ENCODE assay signal across 1 cellular context in genomic region chr12:72966684-72967083, GRCh38.
TF ChIP-seq lines count a peak whose summit lies in the region.

No MANE protein-coding gene starts in this region.

TF ChIP-seq in HEK293, 187 proteins besides CTCF, POLR2A, EP300 and RAD21 (continued from another document):
- TF ChIP-seq ZNF776 (tag by site-specific recombination; IDR thresholded peaks at IDR 0.05; ENCODE audit: borderline replicate concordance) (no peak), ZFP37 (tag by site-specific recombination; IDR thresholded peaks at IDR 0.05) (no peak), ZBTB21 (tag by site-specific recombination; IDR thresholded peaks at IDR 0.05) (no peak), ZNF426 (tag by site-specific recombination; IDR thresholded peaks at IDR 0.05) (peak; percentile 56), ZNF623 (tag by site-specific recombination; IDR thresholded peaks at IDR 0.05) (no peak), ZNF624 (tag by site-specific recombination; IDR thresholded peaks at IDR 0.05) (no peak), ZNF133 (tag by site-specific recombination; IDR thresholded peaks at IDR 0.05) (no peak), ZNF747 (tag by site-specific recombination; IDR thresholded peaks at IDR 0.05) (no peak), ZNF555 (tag by site-specific recombination; conservative IDR thresholded peaks at IDR 0.05) (peak; percentile 38; the same call in 1 of the 2 replicates), ZNF155 (tag by site-specific recombination; IDR thresholded peaks at IDR 0.05) (no peak), ZNF433 (tag by site-specific recombination; IDR thresholded peaks at IDR 0.05; ENCODE audit: low read depth) (0 out of 2 replicates have a peak, but pooled peaks have one; percentile 17), MEIS1 (CRISPR knock-in tag; IDR thresholded peaks at IDR 0.05; ENCODE audit: borderline replicate concordance) (no peak), ZNF645 (tag by site-specific recombination; IDR thresholded peaks at IDR 0.05) (no peak), ZNF48 (tag by site-specific recombination; IDR thresholded peaks at IDR 0.05) (no peak), ZNF223 (tag by site-specific recombination; IDR thresholded peaks at IDR 0.05) (no peak), ZFP41 (tag by site-specific recombination; IDR thresholded peaks at IDR 0.05; ENCODE audit: borderline replicate concordance) (no peak), ZBTB8A (tag by site-specific recombination; IDR thresholded peaks at IDR 0.05) (peak; percentile 33; the same call in 1 of the 2 replicates), ZNF394 (tag by site-specific recombination; IDR thresholded peaks at IDR 0.05; ENCODE audit: borderline replicate concordance) (peak; percentile 67), ZNF114 (tag by site-specific recombination; IDR thresholded peaks at IDR 0.05) (no peak), ZNF202 (tag by site-specific recombination; IDR thresholded peaks at IDR 0.05; ENCODE audit: borderline replicate concordance) (0 out of 2 replicates have a peak, but pooled peaks have one; percentile 45), IKZF3 (tag by site-specific recombination; IDR thresholded peaks at IDR 0.05) (no peak), ZNF184 (tag by site-specific recombination; IDR thresholded peaks at IDR 0.05) (no peak), ZNF518A (tag by site-specific recombination; conservative IDR thresholded peaks at IDR 0.05; ENCODE audit: low read depth) (peak; percentile 59; the same call in 1 of the 2 replicates), ZFP69B (tag by site-specific recombination; IDR thresholded peaks at IDR 0.05) (no peak), ZNF19 (tag by site-specific recombination; IDR thresholded peaks at IDR 0.05; ENCODE audit: low read depth) (no peak), BCL11B (tag by site-specific recombination; IDR thresholded peaks at IDR 0.05; ENCODE audit: low read depth) (no peak), ZSCAN30 (tag by site-specific recombination; IDR thresholded peaks at IDR 0.05) (no peak), ZNF140 (tag by site-specific recombination; IDR thresholded peaks at IDR 0.05) (peak; percentile 25; the same call in 1 of the 2 replicates), ZNF791 (tag by site-specific recombination; IDR thresholded peaks at IDR 0.05) (no peak)
- TF ChIP-seq, protein P1, sequence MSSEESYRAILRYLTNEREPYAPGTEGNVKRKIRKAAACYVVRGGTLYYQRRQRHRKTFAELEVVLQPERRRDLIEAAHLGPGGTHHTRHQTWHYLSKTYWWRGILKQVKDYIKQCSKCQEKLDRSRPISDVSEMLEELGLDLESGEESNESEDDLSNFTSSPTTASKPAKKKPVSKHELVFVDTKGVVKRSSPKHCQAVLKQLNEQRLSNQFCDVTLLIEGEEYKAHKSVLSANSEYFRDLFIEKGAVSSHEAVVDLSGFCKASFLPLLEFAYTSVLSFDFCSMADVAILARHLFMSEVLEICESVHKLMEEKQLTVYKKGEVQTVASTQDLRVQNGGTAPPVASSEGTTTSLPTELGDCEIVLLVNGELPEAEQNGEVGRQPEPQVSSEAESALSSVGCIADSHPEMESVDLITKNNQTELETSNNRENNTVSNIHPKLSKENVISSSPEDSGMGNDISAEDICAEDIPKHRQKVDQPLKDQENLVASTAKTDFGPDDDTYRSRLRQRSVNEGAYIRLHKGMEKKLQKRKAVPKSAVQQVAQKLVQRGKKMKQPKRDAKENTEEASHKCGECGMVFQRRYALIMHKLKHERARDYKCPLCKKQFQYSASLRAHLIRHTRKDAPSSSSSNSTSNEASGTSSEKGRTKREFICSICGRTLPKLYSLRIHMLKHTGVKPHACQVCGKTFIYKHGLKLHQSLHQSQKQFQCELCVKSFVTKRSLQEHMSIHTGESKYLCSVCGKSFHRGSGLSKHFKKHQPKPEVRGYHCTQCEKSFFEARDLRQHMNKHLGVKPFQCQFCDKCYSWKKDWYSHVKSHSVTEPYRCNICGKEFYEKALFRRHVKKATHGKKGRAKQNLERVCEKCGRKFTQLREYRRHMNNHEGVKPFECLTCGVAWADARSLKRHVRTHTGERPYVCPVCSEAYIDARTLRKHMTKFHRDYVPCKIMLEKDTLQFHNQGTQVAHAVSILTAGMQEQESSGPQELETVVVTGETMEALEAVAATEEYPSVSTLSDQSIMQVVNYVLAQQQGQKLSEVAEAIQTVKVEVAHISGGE (tag by site-specific recombination; conservative IDR thresholded peaks at IDR 0.05; ENCODE audit: low read depth), result 0 out of 2 replicates have a peak, but pooled peaks have one; percentile 44
- TF ChIP-seq, protein P2, sequence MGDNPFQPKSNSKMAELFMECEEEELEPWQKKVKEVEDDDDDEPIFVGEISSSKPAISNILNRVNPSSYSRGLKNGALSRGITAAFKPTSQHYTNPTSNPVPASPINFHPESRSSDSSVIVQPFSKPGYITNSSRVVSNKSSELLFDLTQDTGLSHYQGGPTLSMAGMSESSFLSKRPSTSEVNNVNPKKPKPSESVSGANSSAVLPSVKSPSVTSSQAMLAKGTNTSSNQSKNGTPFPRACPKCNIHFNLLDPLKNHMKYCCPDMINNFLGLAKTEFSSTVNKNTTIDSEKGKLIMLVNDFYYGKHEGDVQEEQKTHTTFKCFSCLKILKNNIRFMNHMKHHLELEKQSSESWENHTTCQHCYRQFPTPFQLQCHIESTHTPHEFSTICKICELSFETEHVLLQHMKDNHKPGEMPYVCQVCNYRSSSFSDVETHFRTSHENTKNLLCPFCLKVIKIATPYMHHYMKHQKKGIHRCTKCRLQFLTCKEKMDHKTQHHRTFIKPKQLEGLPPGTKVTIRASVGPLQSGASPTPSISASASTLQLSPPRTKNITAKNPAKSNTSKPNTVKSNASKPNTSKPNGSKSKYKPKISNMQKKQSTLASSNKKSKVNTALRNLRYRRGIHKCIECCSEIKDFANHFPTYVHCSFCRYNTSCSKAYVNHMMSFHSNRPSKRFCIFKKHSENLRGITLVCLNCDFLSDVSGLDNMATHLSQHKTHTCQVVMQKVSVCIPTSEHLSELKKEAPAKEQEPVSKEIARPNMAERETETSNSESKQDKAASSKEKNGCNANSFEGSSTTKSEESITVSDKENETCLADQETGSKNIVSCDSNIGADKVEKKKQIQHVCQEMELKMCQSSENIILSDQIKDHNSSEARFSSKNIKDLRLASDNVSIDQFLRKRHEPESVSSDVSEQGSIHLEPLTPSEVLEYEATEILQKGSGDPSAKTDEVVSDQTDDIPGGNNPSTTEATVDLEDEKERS (tag by site-specific recombination; IDR thresholded peaks at IDR 0.05), result no peak
- TF ChIP-seq, protein P3, sequence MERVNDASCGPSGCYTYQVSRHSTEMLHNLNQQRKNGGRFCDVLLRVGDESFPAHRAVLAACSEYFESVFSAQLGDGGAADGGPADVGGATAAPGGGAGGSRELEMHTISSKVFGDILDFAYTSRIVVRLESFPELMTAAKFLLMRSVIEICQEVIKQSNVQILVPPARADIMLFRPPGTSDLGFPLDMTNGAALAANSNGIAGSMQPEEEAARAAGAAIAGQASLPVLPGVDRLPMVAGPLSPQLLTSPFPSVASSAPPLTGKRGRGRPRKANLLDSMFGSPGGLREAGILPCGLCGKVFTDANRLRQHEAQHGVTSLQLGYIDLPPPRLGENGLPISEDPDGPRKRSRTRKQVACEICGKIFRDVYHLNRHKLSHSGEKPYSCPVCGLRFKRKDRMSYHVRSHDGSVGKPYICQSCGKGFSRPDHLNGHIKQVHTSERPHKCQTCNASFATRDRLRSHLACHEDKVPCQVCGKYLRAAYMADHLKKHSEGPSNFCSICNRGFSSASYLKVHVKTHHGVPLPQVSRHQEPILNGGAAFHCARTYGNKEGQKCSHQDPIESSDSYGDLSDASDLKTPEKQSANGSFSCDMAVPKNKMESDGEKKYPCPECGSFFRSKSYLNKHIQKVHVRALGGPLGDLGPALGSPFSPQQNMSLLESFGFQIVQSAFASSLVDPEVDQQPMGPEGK (tag by site-specific recombination; IDR thresholded peaks at IDR 0.05), result no peak
TF ChIP-seq in HEK293: peak in this region for 9.
